ENCODE assay signal across 9 cellular contexts in the genomic region with DNA sequence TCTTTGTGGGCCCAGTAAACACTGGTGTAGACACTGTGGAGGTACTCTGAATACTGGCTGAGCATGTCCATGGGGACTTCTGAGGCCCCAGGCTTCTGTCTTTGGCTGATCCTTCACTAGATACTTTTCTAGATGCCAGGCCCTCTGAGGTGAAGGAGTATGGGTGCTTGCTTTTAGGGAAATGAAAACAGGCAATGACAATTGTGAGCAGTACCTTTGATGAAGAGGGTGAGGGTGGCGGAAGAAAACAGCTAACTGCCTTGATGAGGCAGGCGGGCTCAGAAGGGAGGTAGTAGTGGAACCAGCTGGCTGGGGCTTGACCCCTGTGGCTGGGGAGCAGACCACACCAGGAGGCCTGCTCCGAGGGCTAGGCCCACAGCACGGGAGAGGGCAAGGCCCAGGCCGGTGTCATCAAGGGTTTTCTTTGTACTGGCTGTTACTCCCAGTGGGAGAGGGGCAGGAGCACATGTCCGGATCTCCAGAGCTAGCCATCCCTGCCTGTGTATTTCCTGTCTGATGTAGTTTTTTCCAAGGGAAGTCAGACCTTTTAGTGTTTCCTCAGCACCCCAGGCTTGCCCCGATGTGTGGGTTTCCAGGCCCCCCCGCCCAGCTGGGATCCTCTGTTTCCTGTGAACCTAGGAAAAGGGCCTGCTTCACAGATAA. TPM values are rescaled to one million over a fixed set of nuclear protein-coding genes. Genes with fewer than 3 reads are reported as not detected.
DNase-seq lines count a peak whose midpoint lies in the region; ATAC-seq, FAIRE-seq and TF ChIP-seq lines count a peak whose summit lies in the region.
"Had no signal": no experiment of that assay in that cellular context is flagged by ENCODE, and none has a peak within 500 bp of the region (broad histone marks: within the 10 kb centered on the region; RNA-seq: fewer than 3 reads in every experiment).

No MANE protein-coding gene starts in this region.

- H3K27ac ChIP-seq in SK-N-SH (ENCODE audit: low read depth in 2 of 2, low read length in 1 of 2) (peak overlapping the region in 1 of 2 experiments; percentile 9; a peak in 1 of 4 replicates), K562 (ENCODE audit: extremely low read depth, low read depth, low read length) (no peak overlapping the region), liver (ENCODE audit: low read depth in 1 of 2, low read length in 2 of 2) (peak overlapping the region; percentile 43 to 52), testis (peak overlapping the region; percentile 29 to 77)
- H3K27ac ChIP-seq: 22Rv1 had no signal

- in situ Hi-C loops in K562 (cut with MboI): no loop called here

- H3K9me3 ChIP-seq in SK-N-SH: no peaks in the 10 kb centered on the region
- H3K9me3 ChIP-seq in K562 (replicated peaks; ENCODE audit: control insufficient read depth, insufficient read depth, low read depth, low read length): no peaks in the 10 kb centered on the region
- no peaks in the 10 kb centered on the region for H3K9me3 ChIP-seq in liver (ENCODE audit: control insufficient read depth in 4 of 4, low read length in 3 of 4)
- no peaks in the 10 kb centered on the region for H3K9me3 ChIP-seq in testis

- H3K9ac ChIP-seq in SK-N-SH (no peak overlapping the region), K562 (ENCODE audit: insufficient read depth in 1 of 2, low read depth in 2 of 2, low read length in 2 of 2) (peak overlapping the region; percentile 31 to 84; a peak in 3 of 4 replicates), liver (ENCODE audit: low read depth in 1 of 2, low read length in 2 of 2) (no peak overlapping the region)

- POLR2A ChIA-PET in SK-N-SH (lab: Yijun Ruan, JAX): no interaction called here
- POLR2A ChIA-PET in K562 (lab: Yijun Ruan, JAX): interaction anchor here (1.0 to 1.7 kb wide), 2 partner anchors 9 to 14 kb away, joined by 3 to 5 read pairs; no protein-coding TSS in a partner anchor

- H3K4me1 ChIP-seq in SK-N-SH (ENCODE audit: control insufficient read depth in 1 of 2, insufficient read depth in 2 of 2, low read depth in 1 of 2, low read length in 1 of 2): peaks cover 9 to 54% of the 10 kb centered on the region in 2 experiments; a peak in 3 of 4 replicates
- H3K4me1 ChIP-seq in K562 (replicated peaks in 1 of 2; ENCODE audit: control insufficient read depth in 2 of 2, insufficient read depth in 2 of 2, low read length in 2 of 2): peaks cover 35 to 44% of the 10 kb centered on the region in 2 experiments
- H3K4me1 ChIP-seq in liver (ENCODE audit: control insufficient read depth in 4 of 4, insufficient read depth in 4 of 4, low read length in 3 of 4): peaks cover 2 to 23% (median 13%) of the 10 kb centered on the region in 4 donors
- H3K4me1 ChIP-seq in testis: peaks cover 34% of the 10 kb centered on the region

- FAIRE-seq in K562 (lab: Jason Lieb, UNC): peak; percentile 15

- 0 out of 2 replicates have a peak overlapping the region, but pooled peaks have one; percentile 5 for H3K4me2 ChIP-seq in SK-N-SH
- peak overlapping the region; percentile 21; the same call in 1 of the 2 replicates for H3K4me2 ChIP-seq in K562 (ENCODE audit: insufficient read depth, low read length)

- H2AFZ ChIP-seq in SK-N-SH (ENCODE audit: low read depth) (no peak overlapping the region), K562 (ENCODE audit: low read depth, low read length) (no peak overlapping the region)

- CTCF ChIA-PET in SK-N-SH (lab: Yijun Ruan, JAX): interaction anchor here (1.0 to 2.7 kb wide), 2 partner anchors 32 to 199 kb away, joined by 3 to 11 read pairs; a partner anchor contains a TSS
- CTCF ChIA-PET in K562 (lab: Yijun Ruan, JAX; ENCODE audit: low intra/inter-chr PET ratio): no interaction called here

- no peaks in the 10 kb centered on the region for H3F3A ChIP-seq in SK-N-SH (replicated peaks; ENCODE audit: insufficient read depth)

- H3K9me1 ChIP-seq in K562 (ENCODE audit: control insufficient read depth, insufficient read depth, low read length): no peaks in the 10 kb centered on the region

- no peaks in the 10 kb centered on the region for H3K9me2 ChIP-seq in SK-N-SH

- intact Hi-C loops in K562 (cut with micrococcal nuclease): no loop called here
- intact Hi-C loops in testis (cut with DNase I; ENCODE audit: low total_unique reads): no loop called here

- peak; percentile 32 for DNase-seq in SK-N-SH
- DNase-seq in K562 (ENCODE audit: extremely low read depth in 1 of 4, low spot score in 3 of 4): peak; percentile 29 to 57 (median 43)
- DNase-seq in testis: peak; percentile 32
- DNase-seq in RPMI8226: no peak
- DNase-seq in CD1c-positive myeloid dendritic cell (ENCODE audit: extremely low spot score): no peak

- TF ChIP-seq RAD21 in SK-N-SH (IDR thresholded peaks at IDR 0.05; ENCODE audit: low read length): no peak
- no peak for TF ChIP-seq RAD21 in K562 (CRISPR knock-in tag; conservative IDR thresholded peaks at IDR 0.05 in 1 of 2, IDR thresholded peaks at IDR 0.05 in 1 of 2)
- no peak for TF ChIP-seq RAD21 in liver (IDR thresholded peaks at IDR 0.05)

- WGBS in SK-N-SH (ENCODE audit: low lambda C conversion rate): 69% methylated on average over 5 of the region's 8 CpGs
- 39% methylated on average over 8 of the region's 8 CpGs for WGBS in K562 (ENCODE audit: insufficient coverage, low coverage, missing lambda C conversion rate)
- 81% methylated on average over 8 of the region's 8 CpGs for WGBS in liver
- whole genome bisulfite sequencing in testis, 2 donors: 41 to 62% methylated on average over 3 to 8 of the region's 8 CpGs

- TF ChIP-seq CTCF in SK-N-SH (IDR thresholded peaks at IDR 0.05) (no peak), K562 (IDR thresholded peaks at IDR 0.05 in 2 of 3, conservative IDR thresholded peaks at IDR 0.05 in 1 of 3; ENCODE audit: insufficient read depth in 2 of 3, low read depth in 1 of 3, low read length in 3 of 3) (no peak), liver (IDR thresholded peaks at IDR 0.05; ENCODE audit: low read depth, low read length, missing input control) (no peak), testis (IDR thresholded peaks at IDR 0.05) (no peak)

- H3K36me3 ChIP-seq in SK-N-SH (replicated peaks in 1 of 2; ENCODE audit: control insufficient read depth in 1 of 2, insufficient read depth in 2 of 2, low read length in 1 of 2) (peaks cover 5 to 6% of the 10 kb centered on the region in 2 experiments), K562 (ENCODE audit: control insufficient read depth, insufficient read depth, low read length) (peaks cover 19% of the 10 kb centered on the region; the same call in 2 of the 3 replicates), liver (ENCODE audit: control insufficient read depth in 4 of 4, insufficient read depth in 3 of 4, low read depth in 1 of 4, low read length in 3 of 4) (no peaks in the 10 kb centered on the region), testis (ENCODE audit: low read depth, missing control alignments) (no peaks in the 10 kb centered on the region)

- H3K27me3 ChIP-seq in SK-N-SH (ENCODE audit: insufficient read depth) (no peaks in the 10 kb centered on the region), K562 (ENCODE audit: control insufficient read depth in 2 of 2, insufficient read depth in 2 of 2, low read length in 2 of 2) (no peaks in the 10 kb centered on the region), liver (ENCODE audit: control insufficient read depth in 4 of 4, insufficient read depth in 4 of 4, low read length in 3 of 4) (no peaks in the 10 kb centered on the region), testis (no peaks in the 10 kb centered on the region)

- H3K79me2 ChIP-seq in SK-N-SH (ENCODE audit: insufficient read depth) (peaks cover 89% of the 10 kb centered on the region), K562 (ENCODE audit: control insufficient read depth, insufficient read depth, low read length) (peaks cover 85% of the 10 kb centered on the region)

- TF ChIP-seq POLR2A in K562 (conservative IDR thresholded peaks at IDR 0.05) (no peak), testis (IDR thresholded peaks at IDR 0.05) (no peak)

- TF ChIP-seq EP300 in SK-N-SH (IDR thresholded peaks at IDR 0.05; ENCODE audit: borderline replicate concordance in 1 of 2, low read depth in 1 of 2, low read length in 1 of 2) (no peak), K562 (IDR thresholded peaks at IDR 0.05; ENCODE audit: low read length) (no peak)

- BruUV-seq in K562 (replicated peaks; lab: Mats Ljungman, UMichigan): no TSS peak

- H3K4me3 ChIP-seq in SK-N-SH (ENCODE audit: low read depth in 2 of 2, low read length in 1 of 2): no peak overlapping the region
- H3K4me3 ChIP-seq in K562: no peak overlapping the region
- no peak overlapping the region for H3K4me3 ChIP-seq in liver (ENCODE audit: low read depth in 1 of 3, low read length in 3 of 3)
- H3K4me3 ChIP-seq in testis: no peak overlapping the region

- ATAC-seq in SK-N-SH treated with all-trans-retinoic acid at 6 μM for 48 hours (no peak), K562 (no peak), HG03045 (IDR thresholded peaks at IDR 0.05; ENCODE audit: unreplicated experiment) (no peak)

- peaks cover 81% of the 10 kb centered on the region for H4K20me1 ChIP-seq in SK-N-SH (ENCODE audit: insufficient read depth)
- peaks cover 22% of the 10 kb centered on the region for H4K20me1 ChIP-seq in K562 (replicated peaks; ENCODE audit: control insufficient read depth, insufficient read depth, low read length)

TF ChIP-seq in liver, 16 proteins besides CTCF, POLR2A, EP300 and RAD21 (continues in another document):
- no peak for TF ChIP-seq JUND (IDR thresholded peaks at IDR 0.05)

RNA-seq across cellular contexts. Expression of a gene that starts 3.9 kb away (rescaled TPM):
- polyA plus RNA-seq in SK-N-SH (2012; rRNA removed) (81.4 and 81.9 TPM in 2 replicates), K562 (2011; rRNA removed) (34.9 and 50.1 TPM in 2 replicates), K562 (2014; fragmentation: Illumina TruSeq; extraction: Trizol) (44.1 and 44.6 TPM in 2 replicates), K562 (2014; fragmentation: Nextera tagmentation; extraction: Ambion mirVana) (1 to 10 TPM; 1.7 to 2.2 TPM), K562 (2014; rRNA removed) (41.4 and 52.9 TPM in 2 replicates), liver (1 to 10 TPM; 2.0 to 6.3 TPM), testis (ENCODE audit: insufficient read depth, low read depth, low replicate concordance) (118 TPM)
- 25.9 and 40.7 TPM in 2 replicates for polyA plus RNA-seq in SK-N-SH (2012; cell fraction: cytosol; rRNA removed)
- polyA plus RNA-seq in SK-N-SH (2012; cell fraction: nucleus; rRNA removed): 413 and 515 TPM in 2 replicates
- total RNA-seq in K562 (2011; cell fraction: chromatin; rRNA removed; ENCODE audit: low replicate concordance): 213 and 380 TPM in 2 replicates
- 184 and 191 TPM in 2 replicates for total RNA-seq in K562 (2011; cell fraction: nucleolus; rRNA removed)
- 147 and 176 TPM in 2 replicates for total RNA-seq in K562 (2011; cell fraction: nucleoplasm; rRNA removed)
- total RNA-seq in K562 (2014; rRNA removed) (34.8 and 38.7 TPM in 2 replicates), K562 (2014; rRNA removed; fragmentation: Illumina TruSeq; extraction: Trizol) (15.2 and 23.7 TPM in 2 replicates), K562 (2015; rRNA removed; fragmentation: Illumina TruSeq; extraction: Trizol) (32.5 and 33.3 TPM in 2 replicates), K562 (2021) (48.2 and 67.0 TPM in 2 replicates), liver (10 to 100 TPM; 25.8 to 30.4 TPM), testis (100 to 1,000 TPM; 184 to 186 TPM)
- polyA plus RNA-seq in K562 (2011; cell fraction: cytosol; rRNA removed): 29.1 and 35.8 TPM in 2 replicates
- 231 and 271 TPM in 2 replicates for polyA plus RNA-seq in K562 (2011; cell fraction: nucleus; rRNA removed)
- 31.2 and 36.7 TPM in 2 replicates for polyA plus RNA-seq in K562 (2012)
- polyA minus RNA-seq in K562 (2011; rRNA and poly(A)+ RNA removed): 32.4 and 38.5 TPM in 2 replicates
- polyA minus RNA-seq in K562 (2011; cell fraction: cytosol; rRNA and poly(A)+ RNA removed): 38.3 and 50.8 TPM in 2 replicates
- polyA minus RNA-seq in K562 (2011; cell fraction: nucleus; rRNA and poly(A)+ RNA removed): 61.9 and 82.2 TPM in 2 replicates

Comparison
In these comparisons a context has a peak if more than half of its experiments do, and no peak if none do; other contexts are left out.
1. DNase-seq: peak in SK-N-SH (single experiment), K562 (4 of 4) and testis (single experiment); none in RPMI8226 (single experiment) and CD1c-positive myeloid dendritic cell (single experiment).
2. H3K9ac ChIP-seq: peak in K562 (2 of 2); none in SK-N-SH (single experiment) and liver (0 of 2).